In genomic region chr1:8217809-8218208, GRCh38 we compare ENCODE assay signal across 1 cellular context.
TF ChIP-seq lines count a peak whose summit lies in the region.

No MANE protein-coding gene starts in this region.

TF ChIP-seq in GM12878, 131 proteins besides CTCF, POLR2A, EP300 and RAD21 (continued from another document):
- no peak for TF ChIP-seq NFIC (IDR thresholded peaks at IDR 0.05; ENCODE audit: low read depth, low read length)
- no peak for TF ChIP-seq NFYA (IDR thresholded peaks at IDR 0.05; ENCODE audit: borderline replicate concordance, low read depth, low read length)
- TF ChIP-seq NKRF (conservative IDR thresholded peaks at IDR 0.05) = no peak
- TF ChIP-seq BRCA1 (IDR thresholded peaks at IDR 0.05; ENCODE audit: low read depth, low read length) = no peak
- no peak for TF ChIP-seq PRDM15 (CRISPR knock-in tag; IDR thresholded peaks at IDR 0.05)
- TF ChIP-seq EED (IDR thresholded peaks at IDR 0.05; ENCODE audit: low read depth) = no peak
- TF ChIP-seq ZSCAN29 (IDR thresholded peaks at IDR 0.05) = no peak
- TF ChIP-seq NR2C2 (IDR thresholded peaks at IDR 0.05; ENCODE audit: borderline replicate concordance, control insufficient read depth, insufficient read length, low read depth) = no peak
- no peak for TF ChIP-seq JUND (IDR thresholded peaks at IDR 0.05; ENCODE audit: low read depth, low read length)
- no peak for TF ChIP-seq BCL11A (IDR thresholded peaks at IDR 0.05; ENCODE audit: low read depth, low read length)
- no peak for TF ChIP-seq ZZZ3 (IDR thresholded peaks at IDR 0.05; ENCODE audit: control insufficient read depth, insufficient read length, low read depth)
- no peak for TF ChIP-seq EZH2 (IDR thresholded peaks at IDR 0.05; ENCODE audit: borderline replicate concordance, control insufficient read depth, low read depth, low read length)
- no peak for TF ChIP-seq ZNF592 (IDR thresholded peaks at IDR 0.05)
- TF ChIP-seq IKZF2 (IDR thresholded peaks at IDR 0.05) = no peak
- TF ChIP-seq RBBP5 (conservative IDR thresholded peaks at IDR 0.05) = no peak
